2 cellular contexts compared by ENCODE assay signal in genomic region chr6:1630771-1631217, GRCh38.
TF ChIP-seq lines count a peak whose summit lies in the region.

No MANE protein-coding gene starts in this region.

TF ChIP-seq in K562, 482 proteins besides CTCF, POLR2A, EP300 and RAD21 (continued from another document and continues in another):
- TF ChIP-seq ZNF311 (CRISPR knock-in tag; IDR thresholded peaks at IDR 0.05) (no peak), NR3C1 (CRISPR knock-in tag; IDR thresholded peaks at IDR 0.05) (no peak), MITF (IDR thresholded peaks at IDR 0.05) (no peak), SIN3A (IDR thresholded peaks at IDR 0.05; ENCODE audit: borderline replicate concordance in 2 of 2, control insufficient read depth in 1 of 2, low read depth in 2 of 2, low read length in 2 of 2) (no peak), ARID3B (CRISPR knock-in tag; IDR thresholded peaks at IDR 0.05; ENCODE audit: borderline replicate concordance) (no peak), ZNF778 (CRISPR knock-in tag; IDR thresholded peaks at IDR 0.05) (no peak), VEZF1 (CRISPR knock-in tag; IDR thresholded peaks at IDR 0.05) (peak; percentile 53), MTA2 (IDR thresholded peaks at IDR 0.05; ENCODE audit: low read depth) (no peak), FOSL1 (tag; conservative IDR thresholded peaks at IDR 0.05) (peak; percentile 80), RBM25 (IDR thresholded peaks at IDR 0.05; ENCODE audit: low read depth, low read length, severe bottlenecking) (no peak), ATF7 (IDR thresholded peaks at IDR 0.05) (peak; percentile 55; the same call in 1 of the 2 replicates), ZZZ3 (IDR thresholded peaks at IDR 0.05) (no peak), FOXA1 (IDR thresholded peaks at IDR 0.05; ENCODE audit: borderline replicate concordance) (no peak), E4F1 (CRISPR knock-in tag; IDR thresholded peaks at IDR 0.05; ENCODE audit: borderline replicate concordance) (no peak), PBX2 (CRISPR knock-in tag; IDR thresholded peaks at IDR 0.05; ENCODE audit: low read depth) (no peak), PBX2 (tag; conservative IDR thresholded peaks at IDR 0.05; ENCODE audit: low read depth) (peak; percentile 24; the same call in 1 of the 2 replicates), CREB1 (IDR thresholded peaks at IDR 0.05) (peak; percentile 45; the same call in 1 of the 2 replicates), CREB1 (CRISPR knock-in tag; IDR thresholded peaks at IDR 0.05) (no peak; the same call in 1 of the 2 replicates), RBM22 (IDR thresholded peaks at IDR 0.05; ENCODE audit: low read depth, low read length, poor library complexity, severe bottlenecking) (no peak), NFE2L1 (tag; IDR thresholded peaks at IDR 0.05; ENCODE audit: borderline replicate concordance, low read depth) (no peak), HDAC1 (IDR thresholded peaks at IDR 0.05) (no peak), ZNF586 (CRISPR knock-in tag; conservative IDR thresholded peaks at IDR 0.05) (no peak)

TF ChIP-seq in GM23338, 12 proteins besides CTCF, POLR2A, EP300 and RAD21:
- TF ChIP-seq EZH2 (IDR thresholded peaks at IDR 0.05; ENCODE audit: low read depth, unreplicated experiment) (no peak), ZNF462 (CRISPR knock-in tag; IDR thresholded peaks at IDR 0.05) (no peak), EZH2phosphoT487 (IDR thresholded peaks at IDR 0.05; ENCODE audit: unreplicated experiment) (no peak), JUNB (IDR thresholded peaks at IDR 0.05; ENCODE audit: unreplicated experiment) (no peak), CREB1 (CRISPR knock-in tag; IDR thresholded peaks at IDR 0.05; ENCODE audit: low read depth) (no peak)
